In genomic region chr7:52323202-52323746, GRCh38 we compare ENCODE assay signal across 8 cellular contexts.
"Had no signal": no experiment of that assay in that cellular context is flagged by ENCODE, and none has a peak within 500 bp of the region (broad histone marks: within the 10 kb centered on the region; RNA-seq: fewer than 3 reads in every experiment).

No MANE protein-coding gene starts in this region.

- H3K4me3 ChIP-seq: GM23248, HAP-1 had no signal

- H2AFZ ChIP-seq: GM23248 had no signal

- ATAC-seq: HCT116 had no signal

- H3K27ac ChIP-seq: GM23248 had no signal

- H3K4me1 ChIP-seq: HAP-1 had no signal

- FAIRE-seq: HTR-8/SVneo had no signal

- H3K4me3 Mint-ChIP-seq: IgD-negative memory B cell had no signal

- DNase-seq: GM23248, GOT3, H7, KG1 had no signal

- H3K27me3 Mint-ChIP-seq: IgD-negative memory B cell had no signal

- H3K9ac ChIP-seq: GM23248 had no signal

- H3K36me3 Mint-ChIP-seq: IgD-negative memory B cell had no signal

- H3K27ac Mint-ChIP-seq: IgD-negative memory B cell had no signal

- H3K36me3 ChIP-seq: HAP-1 had no signal
